Comparison of ENCODE assay signal across 6 cellular contexts in the genomic region with DNA sequence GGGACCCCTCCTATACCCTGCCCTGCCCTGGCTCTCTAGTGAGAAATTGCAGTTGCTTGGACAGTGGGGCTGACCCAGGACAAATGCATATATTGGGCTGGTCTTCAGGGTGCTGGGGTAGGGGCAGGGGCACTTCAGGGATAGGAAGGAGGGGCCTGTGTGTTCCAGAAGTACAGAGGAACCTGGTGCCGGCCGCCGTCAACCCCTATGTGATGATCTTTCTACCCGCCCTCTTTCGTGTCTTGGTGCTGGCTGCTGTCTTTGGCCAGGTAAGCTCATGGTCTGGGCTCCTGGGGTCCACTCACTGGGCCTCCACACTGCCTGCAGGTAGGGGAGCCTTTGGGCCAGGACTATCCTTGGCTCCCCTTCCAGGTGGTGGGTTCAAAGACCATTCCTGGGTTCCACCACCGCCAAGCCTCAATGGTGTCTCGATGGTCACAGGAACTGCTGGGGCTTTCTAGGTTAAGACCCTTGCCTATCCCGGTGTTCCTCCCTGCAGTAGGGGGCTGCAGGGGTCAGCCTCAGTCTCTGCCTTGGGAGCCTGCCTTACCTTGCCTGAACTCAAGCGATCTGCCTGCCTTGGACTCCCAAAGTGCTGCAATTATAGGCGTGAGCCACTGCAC. TPM values are rescaled to one million over a fixed set of nuclear protein-coding genes. Genes with fewer than 3 reads are reported as not detected.
"Had no signal": no experiment of that assay in that cellular context is flagged by ENCODE, and none has a peak within 500 bp of the region (broad histone marks: within the 10 kb centered on the region; RNA-seq: fewer than 3 reads in every experiment).

No MANE protein-coding gene starts in this region.

RNA-seq across cellular contexts. Expression of gene GOLGA6B, which starts 5.8 kb away (rescaled TPM):
- total RNA-seq: GM23338, H1, HT-29, IMR-90, K562 had no signal
- polyA plus RNA-seq: IMR-90, K562 had no signal

RNA-seq across cellular contexts. Expression of gene HIGD2B, which starts 37.2 kb away (rescaled TPM):
- total RNA-seq: GM23338, H1, H9, IMR-90 had no signal
- polyA plus RNA-seq: GM23338, H1, IMR-90 had no signal
